ENCODE assay signal across 17 cellular contexts in the genomic region with DNA sequence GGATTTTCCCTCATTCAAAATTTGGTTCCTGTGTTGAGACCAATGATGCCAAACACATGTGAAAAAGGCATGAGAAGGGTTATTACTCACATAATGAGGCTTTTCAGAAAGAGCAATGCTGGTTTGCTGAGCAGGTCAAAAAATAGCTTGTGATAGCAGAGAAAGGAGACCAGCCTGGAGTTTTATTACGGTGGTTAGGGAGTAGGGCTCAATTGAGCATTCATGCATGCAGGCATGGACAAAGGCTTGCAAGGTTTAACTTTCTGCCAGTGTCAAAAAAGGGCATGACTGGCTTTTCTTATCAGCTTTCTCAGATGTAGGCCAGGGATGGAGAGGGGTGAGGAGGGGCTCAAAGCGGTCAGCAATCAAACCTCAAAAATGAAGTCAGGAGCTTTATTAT.
"Had no signal": no experiment of that assay in that cellular context is flagged by ENCODE, and none has a peak within 500 bp of the region (broad histone marks: within the 10 kb centered on the region; RNA-seq: fewer than 3 reads in every experiment).

No MANE protein-coding gene starts in this region.

- H3K4me3 ChIP-seq: heart left ventricle, right lobe of liver, stomach, testis, upper lobe of left lung had no signal

- H3K4me1 ChIP-seq: heart left ventricle, right lobe of liver, stomach, testis, upper lobe of left lung had no signal

- H3K27ac ChIP-seq: epithelial cell of prostate, heart left ventricle, right lobe of liver, stomach, testis, upper lobe of left lung had no signal

- H3K36me3 ChIP-seq: heart left ventricle, right lobe of liver, stomach, upper lobe of left lung had no signal

- H3K9me3 ChIP-seq: right lobe of liver, testis had no signal

- H3K27me3 ChIP-seq: heart left ventricle, right lobe of liver, stomach, testis, upper lobe of left lung had no signal

- DNase-seq: activated B cell treated with CpG ODN at 0.5 μM for 24 hours; activated CD4-positive, alpha-beta T cell treated with anti-CD3 and anti-CD28 coated beads for 48 hours; activated CD8-positive, alpha-beta T cell treated with anti-CD3 and anti-CD28 coated beads for 36 hours; activated effector memory CD4-positive, alpha-beta T cell treated with anti-CD3 and anti-CD28 coated beads, Interleukin-2, amount 50 U/mL, for 16 hours; activated T-cell treated with anti-CD3 and anti-CD28 coated beads, Interleukin-2, amount 50 U/mL, for 48 hours; amniotic stem cell; cerebellar nuclear complex; heart left ventricle; naive B cell; right lobe of liver; stomach; T-helper 2 cell; testis; upper lobe of left lung had no signal

- ATAC-seq: activated CD8-positive, alpha-beta T cell treated with anti-CD3 and anti-CD28 coated beads for 36 hours; activated naive CD4-positive, alpha-beta T cell treated with anti-CD3 and anti-CD28 coated beads, Interleukin-2, amount 50 U/mL, for 72 hours; heart left ventricle; left lobe of liver; right lobe of liver had no signal
